In genomic region chr10:102420443-102420809, GRCh38 we compare ENCODE assay signal across 1 cellular context.
TF ChIP-seq lines count a peak whose summit lies in the region.

No MANE protein-coding gene starts in this region.

TF ChIP-seq in H1, 55 proteins besides CTCF, POLR2A, EP300 and RAD21:
- TF ChIP-seq EZH2 (IDR thresholded peaks at IDR 0.05; ENCODE audit: low read depth, low read length, severe bottlenecking): no peak
- no peak for TF ChIP-seq SRF (IDR thresholded peaks at IDR 0.05; ENCODE audit: low read depth, low read length)
- TF ChIP-seq SAP30 (IDR thresholded peaks at IDR 0.05; ENCODE audit: insufficient read depth, insufficient replicate concordance, low read length): peak; percentile 22
- no peak for TF ChIP-seq HDAC6 (IDR thresholded peaks at IDR 0.05; ENCODE audit: low read depth, low read length)
